ENCODE assay signal across 19 cellular contexts in genomic region chr1:224407546-224408293, GRCh38. TPM values are rescaled to one million over a fixed set of nuclear protein-coding genes. Genes with fewer than 3 reads are reported as not detected.
DNase-seq lines count a peak whose midpoint lies in the region; ATAC-seq and TF ChIP-seq lines count a peak whose summit lies in the region.
"Had no signal": no experiment of that assay in that cellular context is flagged by ENCODE, and none has a peak within 500 bp of the region (broad histone marks: within the 10 kb centered on the region; RNA-seq: fewer than 3 reads in every experiment).

No MANE protein-coding gene starts in this region.

- H3F3A ChIP-seq in PC-3 (ENCODE audit: low read length, unreplicated experiment): no peaks in the 10 kb centered on the region

- H3K27me3 ChIP-seq in HAP-1 (ENCODE audit: low read depth) (no peaks in the 10 kb centered on the region), PC-3 (ENCODE audit: low read length) (no peaks in the 10 kb centered on the region), osteoblast (ENCODE audit: insufficient read depth, low read length) (no peaks in the 10 kb centered on the region)
- H3K27me3 ChIP-seq: BLaER1, gastrocnemius medialis, right atrium auricular region had no signal

- in situ Hi-C loops in HAP-1 (cut with MboI; ENCODE audit: low sequenced_read_pairs): no loop called here

- TF ChIP-seq CTCF in PC-3 (conservative IDR thresholded peaks at IDR 0.05; ENCODE audit: low read depth, low read length): no peak
- no peak for TF ChIP-seq CTCF in osteoblast (IDR thresholded peaks at IDR 0.05; ENCODE audit: extremely low read depth, low read depth, low read length)

- H3K4me3 ChIP-seq in HAP-1: no peak overlapping the region
- H3K4me3 ChIP-seq in PC-3 (ENCODE audit: low read length): no peak overlapping the region
- no peak overlapping the region for H3K4me3 ChIP-seq in osteoblast (ENCODE audit: insufficient read depth, low read length)
- H3K4me3 ChIP-seq: BLaER1, gastrocnemius medialis, right atrium auricular region had no signal

- no peak overlapping the region for H3K27ac Mint-ChIP-seq in effector memory CD8-positive, alpha-beta T cell
- H3K27ac Mint-ChIP-seq: activated CD8-positive, alpha-beta memory T cell treated with anti-CD3 and anti-CD28 coated beads, Interleukin-2, amount 10 ng/mL, durations not matched to agents 7 days and 5 days; stimulated activated memory B cell treated with anti-CD40 and anti-IgM and Interleukin-4, amounts not matched to agents 10 μg/mL and 1 μg/mL and 100 μg/mL, for 72 hours had no signal

- H3K9me3 ChIP-seq in HAP-1 (no peaks in the 10 kb centered on the region), PC-3 (ENCODE audit: low read length) (no peaks in the 10 kb centered on the region), osteoblast (ENCODE audit: low read depth, low read length) (no peaks in the 10 kb centered on the region)
- H3K9me3 ChIP-seq: BLaER1, gastrocnemius medialis, right atrium auricular region had no signal

- no peaks in the 10 kb centered on the region for H3K9me2 ChIP-seq in PC-3 (replicated peaks; ENCODE audit: low read length)

- H3K36me3 ChIP-seq in HAP-1 (replicated peaks): peaks cover 59% of the 10 kb centered on the region
- H3K36me3 ChIP-seq in PC-3 (ENCODE audit: low read depth, low read length): peaks cover 59% of the 10 kb centered on the region
- peaks cover 80% of the 10 kb centered on the region for H3K36me3 ChIP-seq in osteoblast (ENCODE audit: insufficient read depth, low read length)

- H3K27me3 Mint-ChIP-seq in effector memory CD8-positive, alpha-beta T cell: no peaks in the 10 kb centered on the region
- H3K27me3 Mint-ChIP-seq: activated CD8-positive, alpha-beta memory T cell treated with anti-CD3 and anti-CD28 coated beads, Interleukin-2, amount 10 ng/mL, durations not matched to agents 7 days and 5 days; stimulated activated memory B cell treated with anti-CD40 and anti-IgM and Interleukin-4, amounts not matched to agents 10 μg/mL and 1 μg/mL and 100 μg/mL, for 72 hours had no signal

- no peak overlapping the region for H3K27ac ChIP-seq in PC-3 (ENCODE audit: low read length)
- peak overlapping the region; percentile 36 for H3K27ac ChIP-seq in osteoblast (ENCODE audit: low read depth, low read length)
- H3K27ac ChIP-seq: BLaER1, right atrium auricular region had no signal

- H3K9me3 Mint-ChIP-seq in effector memory CD8-positive, alpha-beta T cell: no peaks in the 10 kb centered on the region
- H3K9me3 Mint-ChIP-seq: stimulated activated memory B cell treated with anti-CD40 and anti-IgM and Interleukin-4, amounts not matched to agents 10 μg/mL and 1 μg/mL and 100 μg/mL, for 72 hours had no signal

- CTCF ChIA-PET in PC-3 (lab: Charles Lee): interaction anchor here (0.6 kb wide), 1 partner anchor 515 kb away, joined by 4 read pairs; no protein-coding TSS in a partner anchor

- H3K79me2 ChIP-seq in PC-3 (ENCODE audit: low read length) (no peaks in the 10 kb centered on the region), osteoblast (ENCODE audit: insufficient read depth, low read length) (peaks cover 44% of the 10 kb centered on the region)

- peak overlapping the region; percentile 10 for H3K4me2 ChIP-seq in PC-3 (ENCODE audit: low read length)
- peak overlapping the region; percentile 3 for H3K4me2 ChIP-seq in osteoblast (ENCODE audit: insufficient read depth, low read length)
- H3K4me2 ChIP-seq: BLaER1 had no signal

- BruUV-seq in PC-3 (replicated peaks; lab: Mats Ljungman, UMichigan): TSS peak; percentile 10

- no peak overlapping the region for H3K9ac ChIP-seq in PC-3 (ENCODE audit: low read length)
- H3K9ac ChIP-seq: BLaER1 had no signal

- peaks cover 90% of the 10 kb centered on the region for H3K36me3 Mint-ChIP-seq in effector memory CD8-positive, alpha-beta T cell (ENCODE audit: insufficient read depth)

- H3K4me3 Mint-ChIP-seq in effector memory CD8-positive, alpha-beta T cell: no peak overlapping the region
- H3K4me3 Mint-ChIP-seq: activated CD8-positive, alpha-beta memory T cell treated with anti-CD3 and anti-CD28 coated beads, Interleukin-2, amount 10 ng/mL, durations not matched to agents 7 days and 5 days; stimulated activated memory B cell treated with anti-CD40 and anti-IgM and Interleukin-4, amounts not matched to agents 10 μg/mL and 1 μg/mL and 100 μg/mL, for 72 hours had no signal

- ATAC-seq in PC-3: peak; percentile 48
- ATAC-seq in effector memory CD8-positive, alpha-beta T cell (replicated peaks): peak; percentile 39
- ATAC-seq: activated CD8-positive, alpha-beta memory T cell treated with anti-CD3 and anti-CD28 coated beads, Interleukin-2, amount 10 ng/mL, durations not matched to agents 7 days and 5 days; stimulated activated memory B cell treated with anti-CD40 and anti-IgM and Interleukin-4, amounts not matched to agents 10 μg/mL and 1 μg/mL and 100 μg/mL, for 72 hours had no signal

- intact Hi-C loops in PC-3 (cut with micrococcal nuclease) (loop anchor here (10.0 kb wide), 1 partner anchor 47 kb away; no protein-coding TSS in a partner anchor), cardiac septum (cut with DNase I) (no loop called here)

- peak; percentile 22 to 92 for DNase-seq in HAP-1 (ENCODE audit: low spot score in 2 of 2)
- DNase-seq in PC-3: peak; percentile 64
- no peak for DNase-seq in effector memory CD8-positive, alpha-beta T cell
- no peak for DNase-seq in osteoblast (ENCODE audit: insufficient read length, low spot score, missing footprints)
- no peak for DNase-seq in cardiac septum (ENCODE audit: low spot score)
- no peak for DNase-seq in D341Med (ENCODE audit: low spot score)
- DNase-seq in NCI-H345 treated with DMSO at 0.1 percent for 48 hours (lab: John Stamatoyannopoulos, UW; ENCODE audit: unreplicated experiment): no peak
- DNase-seq: activated CD4-positive, alpha-beta T cell treated with anti-CD3 and anti-CD28 coated beads for 1 hour; activated CD8-positive, alpha-beta memory T cell treated with anti-CD3 and anti-CD28 coated beads, Interleukin-2, amount 10 ng/mL, durations not matched to agents 7 days and 5 days; activated effector memory CD4-positive, alpha-beta T cell treated with anti-CD3 and anti-CD28 coated beads, Interleukin-2, amount 50 U/mL, for 16 hours; aorta; DMS53; gastrocnemius medialis; NCI-H1694; SHP77; T-helper 9 cell had no signal

- H4K20me1 ChIP-seq in PC-3 (ENCODE audit: low read length) (no peaks in the 10 kb centered on the region), osteoblast (ENCODE audit: insufficient read depth, low read length) (peaks cover 15% of the 10 kb centered on the region)

- no peak overlapping the region for H2AFZ ChIP-seq in PC-3 (ENCODE audit: low read length)
- H2AFZ ChIP-seq in osteoblast (ENCODE audit: low read length): no peak overlapping the region

- H3K4me1 Mint-ChIP-seq in effector memory CD8-positive, alpha-beta T cell (ENCODE audit: low read depth in 2 of 2): peaks cover 14 to 24% of the 10 kb centered on the region in 2 donors

- POLR2A ChIA-PET in PC-3 (lab: Charles Lee; ENCODE audit: unreplicated experiment): interaction anchor here (0.6 kb wide), 1 partner anchor 23 kb away, joined by 3 read pairs; no protein-coding TSS in a partner anchor

- H3K4me1 ChIP-seq in HAP-1: peaks cover 11% of the 10 kb centered on the region
- H3K4me1 ChIP-seq in PC-3 (ENCODE audit: insufficient read depth, low read length): peaks cover 21% of the 10 kb centered on the region
- H3K4me1 ChIP-seq in osteoblast (ENCODE audit: insufficient read depth, low read length): peaks cover 25% of the 10 kb centered on the region
- H3K4me1 ChIP-seq: BLaER1, gastrocnemius medialis, right atrium auricular region had no signal

RNA-seq across cellular contexts. Expression of gene WDR26, which starts 26.9 kb away (rescaled TPM):
- total RNA-seq in PC-3 (2014; rRNA removed) (40.7 and 45.2 TPM in 2 replicates), osteoblast (78.9 and 80.2 TPM in 2 replicates), cardiac septum (61.8 TPM)

RNA-seq across cellular contexts. Expression of gene CNIH4, which starts 51.0 kb away (rescaled TPM):
- total RNA-seq in PC-3 (2014; rRNA removed) (49.2 and 89.9 TPM in 2 replicates), osteoblast (36.2 and 46.3 TPM in 2 replicates), cardiac septum (30.1 TPM)

Comparison
In these comparisons a context has a peak if more than half of its experiments do, and no peak if none do; other contexts are left out.
1. DNase-seq: peak in HAP-1 (2 of 2) and PC-3 (single experiment); none in effector memory CD8-positive, alpha-beta T cell (0 of 3), osteoblast (single experiment), cardiac septum (single experiment), D341Med (single experiment) and NCI-H345 treated with DMSO at 0.1 percent for 48 hours (single experiment).